13 cellular contexts compared by ENCODE assay signal in genomic region chr19:49425922-49426592, GRCh38. TPM values are rescaled to one million over a fixed set of nuclear protein-coding genes. Genes with fewer than 3 reads are reported as not detected.
A peak's percentile ranks its signal among the peaks of the same experiment; 100 is the strongest.
DNase-seq lines count a peak whose midpoint lies in the region; TF ChIP-seq lines count a peak whose summit lies in the region.
"Had no signal": no experiment of that assay in that cellular context is flagged by ENCODE, and none has a peak within 500 bp of the region (broad histone marks: within the 10 kb centered on the region; RNA-seq: fewer than 3 reads in every experiment).

No MANE protein-coding gene starts in this region.

- H3K4me1 ChIP-seq in SJCRH30: no peaks in the 10 kb centered on the region; the same call in 1 of the 2 replicates
- H3K4me1 ChIP-seq in ascending aorta: peaks cover 4 to 20% of the 10 kb centered on the region in 2 donors
- H3K4me1 ChIP-seq in spleen: peaks cover 26 to 58% (median 41%) of the 10 kb centered on the region in 6 donors

- TF ChIP-seq CTCF in ascending aorta (IDR thresholded peaks at IDR 0.05) (no peak), spleen (IDR thresholded peaks at IDR 0.05 in 8 of 11, conservative IDR thresholded peaks at IDR 0.05 in 3 of 11) (no peak)

- no peak overlapping the region for H3K27ac ChIP-seq in SJCRH30
- no peak overlapping the region for H3K27ac ChIP-seq in ascending aorta
- H3K27ac ChIP-seq in spleen: no peak overlapping the region

- intact Hi-C loops in ascending aorta (cut with DNase I): no loop called here
- intact Hi-C loops in spleen (cut with DNase I; ENCODE audit: low total_unique reads): no loop called here

- TF ChIP-seq POLR2A in spleen (IDR thresholded peaks at IDR 0.05): no peak

- H3K9me3 ChIP-seq in SJCRH30 (replicated peaks): no peaks in the 10 kb centered on the region
- H3K9me3 ChIP-seq in ascending aorta: no peaks in the 10 kb centered on the region
- no peaks in the 10 kb centered on the region for H3K9me3 ChIP-seq in spleen

- DNase-seq in DMS 273 (lab: John Stamatoyannopoulos, UW; ENCODE audit: unreplicated experiment) (peak; percentile 67), DMS 273 treated with DMSO at 0.1 percent for 48 hours (lab: John Stamatoyannopoulos, UW) (no peak), H7 (peak; percentile 96), SJCRH30 (peak; percentile 42 to 48), iPS-NIHi11 (ENCODE audit: low spot score) (peak; percentile 73), ascending aorta (ENCODE audit: low spot score in 2 of 2) (no peak), NCI-H1048 (lab: John Stamatoyannopoulos, UW) (no peak), spleen (no peak)
- DNase-seq: 8988T, NCI-H1694, T-helper 2 cell had no signal

- peak overlapping the region; percentile 4; the same call in 1 of the 2 replicates for H3K4me3 ChIP-seq in H7 (ENCODE audit: insufficient read depth, low read depth, low read length)
- no peak overlapping the region for H3K4me3 ChIP-seq in SJCRH30
- H3K4me3 ChIP-seq in ascending aorta: no peak overlapping the region
- no peak overlapping the region for H3K4me3 ChIP-seq in spleen

- H3K36me3 ChIP-seq in H7 (replicated peaks; ENCODE audit: control insufficient read depth, insufficient read depth, low read length) (no peaks in the 10 kb centered on the region), SJCRH30 (no peaks in the 10 kb centered on the region), ascending aorta (no peaks in the 10 kb centered on the region), spleen (no peaks in the 10 kb centered on the region)

- WGBS in spleen, 5 donors: 5 to 11% (median 5%) methylated on average over 15 to 30 of the region's 30 CpGs

- H3K27me3 ChIP-seq in H7 (ENCODE audit: control insufficient read depth, insufficient read depth, low read length): peaks cover 97% of the 10 kb centered on the region
- H3K27me3 ChIP-seq in SJCRH30: peaks cover 43% of the 10 kb centered on the region
- H3K27me3 ChIP-seq in ascending aorta: peaks cover 28% of the 10 kb centered on the region
- peaks cover 5 to 100% (median 97%) of the 10 kb centered on the region in 7 donors for H3K27me3 ChIP-seq in spleen (replicated peaks in 1 of 7)

RNA-seq across cellular contexts. Expression of gene GFY, which starts 0.9 kb away (rescaled TPM):
- total RNA-seq in H7 (2014; rRNA removed; shearing (Covaris generic)): not detected in 2 replicates
- not detected in 2 replicates for total RNA-seq in SJCRH30 (2014; rRNA removed; shearing (Covaris generic))
- not detected for total RNA-seq in ascending aorta
- total RNA-seq in spleen: not detected
- polyA plus RNA-seq in spleen: not detected
- total RNA-seq: left lobe of liver, pulmonary artery endothelial cell had no signal

RNA-seq across cellular contexts. Expression of gene PTH2, which starts 2.8 kb away (rescaled TPM):
- total RNA-seq in H7 (2014; rRNA removed; shearing (Covaris generic)): not detected in 2 replicates
- not detected in 2 replicates for total RNA-seq in SJCRH30 (2014; rRNA removed; shearing (Covaris generic))
- not detected for total RNA-seq in ascending aorta
- total RNA-seq in spleen: not detected
- not detected for polyA plus RNA-seq in spleen
- total RNA-seq: left lobe of liver, pulmonary artery endothelial cell had no signal

RNA-seq across cellular contexts. Expression of gene SLC17A7, which starts 15.3 kb away (rescaled TPM):
- 0.14 and 0.26 TPM in 2 replicates for total RNA-seq in H7 (2014; rRNA removed; shearing (Covaris generic))
- 0.18 TPM in 1 of 2 replicates, not detected in the other for total RNA-seq in SJCRH30 (2014; rRNA removed; shearing (Covaris generic))
- total RNA-seq in ascending aorta (15.4 TPM), spleen (under 1 TPM in 2 of 7 donors, not detected in 5; 0.10 to 0.13 TPM)
- under 1 TPM; 0.07 to 0.12 (median 0.10) TPM for polyA plus RNA-seq in spleen
- total RNA-seq: pulmonary artery endothelial cell had no signal

RNA-seq across cellular contexts. Expression of gene PIH1D1, which starts 25.6 kb away (rescaled TPM):
- 172 and 194 TPM in 2 replicates for total RNA-seq in H7 (2014; rRNA removed; shearing (Covaris generic))
- 68.4 and 83.4 TPM in 2 replicates for total RNA-seq in SJCRH30 (2014; rRNA removed; shearing (Covaris generic))
- total RNA-seq in ascending aorta (177 TPM), spleen (10 to 100 TPM; 76.0 to 94.3 (median 86.1) TPM)
- 100 to 1,000 TPM in 2 of 3 donors, 10 to 100 TPM in 1; 85.3 to 140 (median 118) TPM for polyA plus RNA-seq in spleen

RNA-seq across cellular contexts. Expression of gene ALDH16A1, which starts 27.0 kb away (rescaled TPM):
- total RNA-seq in H7 (2014; rRNA removed; shearing (Covaris generic)): 55.5 and 62.2 TPM in 2 replicates
- total RNA-seq in SJCRH30 (2014; rRNA removed; shearing (Covaris generic)): 11.0 and 12.3 TPM in 2 replicates
- total RNA-seq in ascending aorta: 27.9 TPM
- total RNA-seq in spleen: 10 to 100 TPM; 38.7 to 50.2 (median 45.8) TPM
- polyA plus RNA-seq in spleen: 10 to 100 TPM; 54.9 to 99.9 (median 94.9) TPM

Comparison
In these comparisons a context has a peak if more than half of its experiments do, and no peak if none do; other contexts are left out.
1. DNase-seq: peak in DMS 273 (single experiment), H7 (single experiment), SJCRH30 (2 of 2) and iPS-NIHi11 (single experiment); none in DMS 273 treated with DMSO at 0.1 percent for 48 hours (single experiment), ascending aorta (0 of 2), NCI-H1048 (single experiment) and spleen (single experiment).
2. RNA of gene SLC17A7, which starts 15.3 kb away (total RNA-seq): 15.4 TPM in ascending aorta (single experiment); 0.18 TPM in SJCRH30, 0.14 to 0.26 TPM in H7 and 0.10 to 0.13 TPM in spleen; every median in the first group is over 10 times any median in the second.